8 cellular contexts compared by ENCODE assay signal in the genomic region with DNA sequence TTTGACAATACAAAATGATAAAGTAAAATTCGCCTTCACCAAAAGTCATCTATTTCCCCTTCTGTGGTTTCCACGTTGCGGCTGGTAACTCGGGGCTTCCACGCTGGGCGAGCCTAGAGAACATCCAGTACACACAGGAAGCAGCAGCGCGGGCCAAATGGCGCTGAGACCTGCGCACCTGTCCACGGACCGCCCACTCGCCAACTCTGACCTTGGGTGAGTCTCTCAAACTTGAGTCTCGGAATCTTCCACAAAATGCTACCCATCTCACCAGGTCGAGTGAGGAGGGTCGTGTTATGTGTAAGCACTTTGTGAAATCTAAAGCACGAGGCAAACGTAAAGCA. TPM values are rescaled to one million over a fixed set of nuclear protein-coding genes. Genes with fewer than 3 reads are reported as not detected.
DNase-seq lines count a peak whose midpoint lies in the region; ATAC-seq and TF ChIP-seq lines count a peak whose summit lies in the region.

No MANE protein-coding gene starts in this region.

- H3K4me1 ChIP-seq in psoas muscle = peaks cover 4% of the 10 kb centered on the region

- WGBS in psoas muscle, 3 donors = 0 to 2% (median 1%) methylated on average over 18 of the region's 18 CpGs

- H3K36me3 ChIP-seq in psoas muscle (ENCODE audit: insufficient read depth in 1 of 2, low read depth in 1 of 2) = peaks cover 0 to 16% of the 10 kb centered on the region in 2 donors

- intact Hi-C loops in psoas muscle (cut with DNase I) = loop anchor here (5.0 to 10.0 kb wide), 3 partner anchors 205 to 482 kb away; no protein-coding TSS in a partner anchor

- H3K27ac ChIP-seq in 22Rv1 = peak overlapping the region; percentile 99
- no peak overlapping the region for H3K27ac ChIP-seq in psoas muscle

- DNase-seq in NCI-H774 (lab: John Stamatoyannopoulos, UW) (peak; percentile 66), activated T-cell treated with anti-CD3 and anti-CD28 coated beads for 24 hours (ENCODE audit: low read depth) (peak; percentile 48), fibroblast of the aortic adventitia (ENCODE audit: low read depth) (no peak), psoas muscle (peak; percentile 33 to 60), OCI-M2 (lab: John Stamatoyannopoulos, UW; ENCODE audit: unreplicated experiment) (no peak)

- no peaks in the 10 kb centered on the region for H3K27me3 ChIP-seq in psoas muscle (ENCODE audit: insufficient read depth in 3 of 3, low read length in 2 of 3)

- H3K4me3 ChIP-seq in fibroblast of the aortic adventitia (ENCODE audit: low read depth, low read length) (peak overlapping the region; percentile 75), psoas muscle (peak overlapping the region; percentile 86)

- TF ChIP-seq CTCF in 22Rv1 (IDR thresholded peaks at IDR 0.05) (no peak), fibroblast of the aortic adventitia (IDR thresholded peaks at IDR 0.05; ENCODE audit: insufficient read depth, low read length) (no peak), psoas muscle (IDR thresholded peaks at IDR 0.05) (no peak)

- ATAC-seq in GM18517 (IDR thresholded peaks at IDR 0.05; ENCODE audit: unreplicated experiment) = peak; percentile 29
- ATAC-seq in HG03095 (IDR thresholded peaks at IDR 0.05; ENCODE audit: unreplicated experiment) = peak; percentile 29
- peak in 1 of 4 donors; percentile 8 for ATAC-seq in psoas muscle

- H3K9me3 ChIP-seq in psoas muscle = no peaks in the 10 kb centered on the region

RNA-seq across cellular contexts. Expression of a gene that starts 0.8 kb away (rescaled TPM):
- total RNA-seq in fibroblast of the aortic adventitia (ENCODE audit: low replicate concordance) (9.4 and 11.0 TPM in 2 replicates), psoas muscle (10 to 100 TPM; 14.3 to 27.7 (median 17.1) TPM)
- 1 to 10 TPM; 3.5 to 7.3 (median 7.2) TPM for polyA plus RNA-seq in psoas muscle

RNA-seq across cellular contexts. Expression of a gene that starts 57.7 kb away (rescaled TPM):
- total RNA-seq in fibroblast of the aortic adventitia (ENCODE audit: low replicate concordance) (0.09 and 0.41 TPM in 2 replicates), psoas muscle (under 1 TPM in 3 of 4 donors, not detected in 1; 0.18 to 0.77 (median 0.39) TPM)
- polyA plus RNA-seq in psoas muscle = 1 to 10 TPM in 1 of 3 donors, under 1 TPM in 2; 0.03 to 1.0 (median 0.04) TPM

Comparison
In these comparisons a context has a peak if more than half of its experiments do, and no peak if none do; other contexts are left out.
1. DNase-seq: peak in NCI-H774 (single experiment), activated T-cell treated with anti-CD3 and anti-CD28 coated beads for 24 hours (single experiment) and psoas muscle (2 of 2); none in fibroblast of the aortic adventitia (single experiment) and OCI-M2 (single experiment).